ENCODE assay signal across 27 cellular contexts in genomic region chr5:141785667-141786066, GRCh38.
"Had no signal": no experiment of that assay in that cellular context is flagged by ENCODE, and none has a peak within 500 bp of the region (broad histone marks: within the 10 kb centered on the region; RNA-seq: fewer than 3 reads in every experiment).

No MANE protein-coding gene starts in this region.

- H3K27ac ChIP-seq: adrenal gland, ascending aorta, cardiac muscle cell, heart right ventricle, left ventricle myocardium inferior, neural progenitor cell had no signal

- H3K27me3 ChIP-seq: adrenal gland, ascending aorta, neural progenitor cell had no signal

- FAIRE-seq: endothelial cell of umbilical vein had no signal

- H3K4me2 ChIP-seq: neural progenitor cell had no signal

- H3K9me3 Mint-ChIP-seq: activated CD4-positive, alpha-beta memory T cell treated with anti-CD3 and anti-CD28 coated beads for 36 hours; activated CD4-positive, alpha-beta T cell treated with anti-CD3 and anti-CD28 coated beads, Interleukin-2, amount 10 ng/mL, durations not matched to agents 24 days and 14 days; activated naive CD4-positive, alpha-beta T cell treated with anti-CD3 and anti-CD28 coated beads for 36 hours; activated naive CD8-positive, alpha-beta T cell treated with anti-CD3 and anti-CD28 coated beads for 36 hours; activated T-helper 1 cell treated with anti-CD3 and anti-CD28 coated beads, Interleukin-12 subunit alpha, Interleukin-12 subunit beta, Interleukin-2, Interleukin-4 antibody, amounts not matched to agents 30 ng/mL and 10 ng/mL and 1 ng/mL, durations not matched to agents 14 hours and 24 hours and 36 hours; brain; natural killer cell; neural progenitor cell; stimulated activated naive CD8-positive, alpha-beta T cell treated with anti-CD3 and anti-CD28 coated beads, Interleukin-15, Interleukin-2, amounts not matched to agents 100 ng/mL and 50 ng/mL, for 24 hours had no signal

- H3K36me3 ChIP-seq: adrenal gland, ascending aorta, cardiac muscle cell, heart right ventricle, left ventricle myocardium inferior, neural progenitor cell had no signal

- H3K36me3 Mint-ChIP-seq: activated CD4-positive, alpha-beta memory T cell treated with anti-CD3 and anti-CD28 coated beads for 36 hours; activated naive CD8-positive, alpha-beta T cell treated with anti-CD3 and anti-CD28 coated beads for 36 hours; brain; natural killer cell; neural progenitor cell had no signal

- H3K4me3 ChIP-seq: adrenal gland, ascending aorta, cardiac muscle cell, heart right ventricle, left ventricle myocardium inferior, lung, neural progenitor cell had no signal

- H2AFZ ChIP-seq: neural progenitor cell had no signal

- H3K4me1 ChIP-seq: adrenal gland, ascending aorta had no signal

- H3K9ac ChIP-seq: neural progenitor cell had no signal

- H3K9me3 ChIP-seq: adrenal gland, ascending aorta, heart right ventricle, left ventricle myocardium inferior had no signal

- DNase-seq: activated CD4-positive, alpha-beta memory T cell treated with anti-CD3 and anti-CD28 coated beads for 36 hours; activated CD4-positive, alpha-beta T cell treated with anti-CD3 and anti-CD28 coated beads, Interleukin-2, amount 10 ng/mL, durations not matched to agents 24 days and 14 days; activated CD4-positive, CD25-positive, alpha-beta regulatory T cell treated with anti-CD3 and anti-CD28 coated beads, Interleukin-2, amount 50 U/mL, for 72 hours; activated CD8-positive, alpha-beta memory T cell treated with anti-CD3 and anti-CD28 coated beads, Interleukin-2, amount 50 U/mL, for 4 hours; activated effector memory CD4-positive, alpha-beta T cell treated with anti-CD3 and anti-CD28 coated beads, Interleukin-2, amount 50 U/mL, for 16 hours; activated naive CD4-positive, alpha-beta T cell treated with anti-CD3 and anti-CD28 coated beads for 36 hours; activated naive CD8-positive, alpha-beta T cell treated with anti-CD3 and anti-CD28 coated beads for 36 hours; activated T-cell treated with anti-CD3 and anti-CD28 coated beads, Interleukin-2, amount 50 U/mL, for 1 hour; adrenal gland; heart right ventricle; kidney glomerular epithelial cell; left ventricle myocardium inferior; mesendoderm; natural killer cell; posterior cingulate gyrus; right cardiac atrium; stimulated activated CD4-positive, alpha-beta T cell treated with anti-CD3 and anti-CD28 coated beads, Interleukin-2, amount 100 ng/mL, for 48 hours; T-helper 17 cell; T1000 had no signal

- H3K27ac Mint-ChIP-seq: activated CD4-positive, alpha-beta memory T cell treated with anti-CD3 and anti-CD28 coated beads for 36 hours; activated CD4-positive, alpha-beta T cell treated with anti-CD3 and anti-CD28 coated beads, Interleukin-2, amount 10 ng/mL, durations not matched to agents 24 days and 14 days; activated naive CD4-positive, alpha-beta T cell treated with anti-CD3 and anti-CD28 coated beads for 36 hours; activated naive CD8-positive, alpha-beta T cell treated with anti-CD3 and anti-CD28 coated beads for 36 hours; activated T-helper 1 cell treated with anti-CD3 and anti-CD28 coated beads, Interleukin-12 subunit alpha, Interleukin-12 subunit beta, Interleukin-2, Interleukin-4 antibody, amounts not matched to agents 30 ng/mL and 10 ng/mL and 1 ng/mL, durations not matched to agents 14 hours and 24 hours and 36 hours; natural killer cell; neural progenitor cell; stimulated activated naive CD8-positive, alpha-beta T cell treated with anti-CD3 and anti-CD28 coated beads, Interleukin-15, Interleukin-2, amounts not matched to agents 100 ng/mL and 50 ng/mL, for 24 hours; T-helper 17 cell had no signal

- ATAC-seq: heart right ventricle, natural killer cell, right cardiac atrium, T-helper 17 cell had no signal

- H3K4me3 Mint-ChIP-seq: activated CD4-positive, alpha-beta memory T cell treated with anti-CD3 and anti-CD28 coated beads for 36 hours; activated CD4-positive, alpha-beta T cell treated with anti-CD3 and anti-CD28 coated beads, Interleukin-2, amount 10 ng/mL, durations not matched to agents 24 days and 14 days; activated naive CD4-positive, alpha-beta T cell treated with anti-CD3 and anti-CD28 coated beads for 36 hours; activated naive CD8-positive, alpha-beta T cell treated with anti-CD3 and anti-CD28 coated beads for 36 hours; activated T-helper 1 cell treated with anti-CD3 and anti-CD28 coated beads, Interleukin-12 subunit alpha, Interleukin-12 subunit beta, Interleukin-2, Interleukin-4 antibody, amounts not matched to agents 30 ng/mL and 10 ng/mL and 1 ng/mL, durations not matched to agents 14 hours and 24 hours and 36 hours; brain; natural killer cell; neural progenitor cell; stimulated activated naive CD8-positive, alpha-beta T cell treated with anti-CD3 and anti-CD28 coated beads, Interleukin-15, Interleukin-2, amounts not matched to agents 100 ng/mL and 50 ng/mL, for 24 hours; T-helper 17 cell had no signal

- H3K4me1 Mint-ChIP-seq: activated CD4-positive, alpha-beta T cell treated with anti-CD3 and anti-CD28 coated beads, Interleukin-2, amount 10 ng/mL, durations not matched to agents 24 days and 14 days; activated naive CD8-positive, alpha-beta T cell treated with anti-CD3 and anti-CD28 coated beads for 36 hours; natural killer cell had no signal
